In genomic region chr10:81303656-81304055, GRCh38 we compare ENCODE assay signal across 21 cellular contexts.
"Had no signal": no experiment of that assay in that cellular context is flagged by ENCODE, and none has a peak within 500 bp of the region (broad histone marks: within the 10 kb centered on the region; RNA-seq: fewer than 3 reads in every experiment).

No MANE protein-coding gene starts in this region.

- H3K27ac ChIP-seq: SJCRH30 had no signal

- H3K27me3 ChIP-seq: SJCRH30 had no signal

- H3K9me3 ChIP-seq: SJCRH30 had no signal

- H3K4me1 ChIP-seq: SJCRH30 had no signal

- H3K4me3 ChIP-seq: SJCRH30 had no signal

- DNase-seq: IMR-90; Karpas-422; KG1; MV-4-11; NCI-H1048; NCI-H1105; NCI-H1417; NCI-H1436 treated with DMSO at 0.1 percent for 48 hours; NCI-H1694; NCI-H187 treated with DMSO at 0.1 percent for 48 hours; NCI-H2029 treated with DMSO at 0.1 percent for 48 hours; NCI-H2171 treated with DMSO at 0.1 percent for 48 hours; NCI-H345; NCI-H524; NCI-H526 treated with DMSO at 0.1 percent for 48 hours; NCI-H748 treated with DMSO at 0.1 percent for 48 hours; NK-92 treated with Interleukin-12 subunit alpha and Interleukin-12 subunit beta, amount 100 ng/mL, for 24 hours; PC-3; SHP77 treated with DMSO at 0.1 percent for 48 hours; SJCRH30; T-helper 1 cell had no signal

- H3K36me3 ChIP-seq: SJCRH30 had no signal
